9 cellular contexts compared by ENCODE assay signal in genomic region chr17:64155751-64156544, GRCh38. TPM values are rescaled to one million over a fixed set of nuclear protein-coding genes. Genes with fewer than 3 reads are reported as not detected.
A peak's percentile ranks its signal among the peaks of the same experiment; 100 is the strongest.
DNase-seq lines count a peak whose midpoint lies in the region; ATAC-seq and TF ChIP-seq lines count a peak whose summit lies in the region.
"Had no signal": no experiment of that assay in that cellular context is flagged by ENCODE, and none has a peak within 500 bp of the region (broad histone marks: within the 10 kb centered on the region; RNA-seq: fewer than 3 reads in every experiment).

No MANE protein-coding gene starts in this region.

- peaks cover 4 to 15% (median 8%) of the 10 kb centered on the region in 4 donors for H3K36me3 ChIP-seq in liver (ENCODE audit: control insufficient read depth in 4 of 4, insufficient read depth in 3 of 4, low read depth in 1 of 4, low read length in 3 of 4)

- H3K27ac Mint-ChIP-seq in stimulated activated naive B cell treated with anti-CD40 and anti-IgM and Interleukin-4, amounts not matched to agents 10 μg/mL and 1 μg/mL and 100 μg/mL, for 72 hours: peak overlapping the region; percentile 62
- H3K27ac Mint-ChIP-seq: T-helper 1 cell treated with Interleukin-12 subunit alpha and Interleukin-12 subunit beta and Interleukin-4 antibody, amounts not matched to agents 30 μg/mL and 1 μg/mL, for 36 hours had no signal

- H3K27me3 ChIP-seq in dorsolateral prefrontal cortex: no peaks in the 10 kb centered on the region
- H3K27me3 ChIP-seq in liver (ENCODE audit: control insufficient read depth in 4 of 4, insufficient read depth in 4 of 4, low read length in 3 of 4): no peaks in the 10 kb centered on the region

- intact Hi-C loops in dorsolateral prefrontal cortex (cut with DNase I): loop anchor here (1.0 to 5.0 kb wide), 2 partner anchors 46 kb away; no protein-coding TSS in a partner anchor

- DNase-seq in NCI-H2029 treated with DMSO at 0.1 percent for 48 hours (lab: John Stamatoyannopoulos, UW): peak; percentile 2
- peak in 9 of 10 donors; percentile 51 to 90 (median 85) for DNase-seq in dorsolateral prefrontal cortex
- no peak for DNase-seq in stimulated activated naive B cell treated with anti-CD40 and anti-IgM and Interleukin-4, amounts not matched to agents 10 μg/mL and 1 μg/mL and 100 μg/mL, for 72 hours
- no peak for DNase-seq in cerebellar cortex (ENCODE audit: low spot score)
- DNase-seq in HK-2 (ENCODE audit: unreplicated experiment): no peak
- no peak for DNase-seq in 8988T

- H3K4me1 ChIP-seq in liver (ENCODE audit: control insufficient read depth in 4 of 4, insufficient read depth in 4 of 4, low read length in 3 of 4): peaks cover 22 to 63% (median 51%) of the 10 kb centered on the region in 4 donors

- peak; percentile 66 to 72 for TF ChIP-seq RAD21 in liver (IDR thresholded peaks at IDR 0.05)

- H3K9me3 Mint-ChIP-seq in stimulated activated naive B cell treated with anti-CD40 and anti-IgM and Interleukin-4, amounts not matched to agents 10 μg/mL and 1 μg/mL and 100 μg/mL, for 72 hours: no peaks in the 10 kb centered on the region
- H3K9me3 Mint-ChIP-seq: T-helper 1 cell treated with Interleukin-12 subunit alpha and Interleukin-12 subunit beta and Interleukin-4 antibody, amounts not matched to agents 30 μg/mL and 1 μg/mL, for 36 hours had no signal

- H3K27ac ChIP-seq in dorsolateral prefrontal cortex: peak overlapping the region; percentile 83 to 99 (median 96)
- H3K27ac ChIP-seq in liver (ENCODE audit: low read depth in 1 of 2, low read length in 2 of 2): peak overlapping the region; percentile 72 to 81

- H3K9me3 ChIP-seq in liver (ENCODE audit: control insufficient read depth in 4 of 4, low read length in 3 of 4): no peaks in the 10 kb centered on the region

- ATAC-seq in stimulated activated naive B cell treated with anti-CD40 and anti-IgM and Interleukin-4, amounts not matched to agents 10 μg/mL and 1 μg/mL and 100 μg/mL, for 72 hours (replicated peaks): no peak
- ATAC-seq in GM18858 (IDR thresholded peaks at IDR 0.05; ENCODE audit: unreplicated experiment): no peak

- H3K36me3 Mint-ChIP-seq in stimulated activated naive B cell treated with anti-CD40 and anti-IgM and Interleukin-4, amounts not matched to agents 10 μg/mL and 1 μg/mL and 100 μg/mL, for 72 hours: peaks cover 31 to 32% of the 10 kb centered on the region in 2 donors

- no peak overlapping the region for H3K4me3 Mint-ChIP-seq in stimulated activated naive B cell treated with anti-CD40 and anti-IgM and Interleukin-4, amounts not matched to agents 10 μg/mL and 1 μg/mL and 100 μg/mL, for 72 hours
- H3K4me3 Mint-ChIP-seq: T-helper 1 cell treated with Interleukin-12 subunit alpha and Interleukin-12 subunit beta and Interleukin-4 antibody, amounts not matched to agents 30 μg/mL and 1 μg/mL, for 36 hours had no signal

- 41% methylated on average over 11 of the region's 11 CpGs for WGBS in liver

- no peaks in the 10 kb centered on the region for H3K4me1 Mint-ChIP-seq in stimulated activated naive B cell treated with anti-CD40 and anti-IgM and Interleukin-4, amounts not matched to agents 10 μg/mL and 1 μg/mL and 100 μg/mL, for 72 hours

- TF ChIP-seq CTCF in dorsolateral prefrontal cortex (IDR thresholded peaks at IDR 0.05 in 54 of 56, conservative IDR thresholded peaks at IDR 0.05 in 2 of 56; ENCODE audit: low read depth in 1 of 56, partially characterized antibody in 56 of 56): peak in 45 of 56 donors; percentile 8 to 65 (median 42)
- TF ChIP-seq CTCF in liver (IDR thresholded peaks at IDR 0.05; ENCODE audit: low read depth, low read length, missing input control): no peak

- peak overlapping the region in 28 of 59 donors; percentile 3 to 44 (median 22) for H3K4me3 ChIP-seq in dorsolateral prefrontal cortex
- H3K4me3 ChIP-seq in liver (ENCODE audit: low read depth in 1 of 3, low read length in 3 of 3): no peak overlapping the region

- H3K9ac ChIP-seq in liver (ENCODE audit: low read depth in 1 of 2, low read length in 2 of 2): peak overlapping the region in 1 of 2 donors; percentile 16

- no peaks in the 10 kb centered on the region for H3K27me3 Mint-ChIP-seq in stimulated activated naive B cell treated with anti-CD40 and anti-IgM and Interleukin-4, amounts not matched to agents 10 μg/mL and 1 μg/mL and 100 μg/mL, for 72 hours

TF ChIP-seq in liver, 16 proteins besides CTCF, POLR2A, EP300 and RAD21:
- no peak for TF ChIP-seq FOXA1 (IDR thresholded peaks at IDR 0.05)
- TF ChIP-seq TAF1 (conservative IDR thresholded peaks at IDR 0.05): peak; percentile 75
- peak; percentile 83 for TF ChIP-seq HNF4G (IDR thresholded peaks at IDR 0.05)
- TF ChIP-seq MAX (IDR thresholded peaks at IDR 0.05): peak; percentile 78
- TF ChIP-seq HNF4A (conservative IDR thresholded peaks at IDR 0.05): peak; percentile 89 to 90
- peak; percentile 86 to 87 for TF ChIP-seq RXRA (IDR thresholded peaks at IDR 0.05)
- TF ChIP-seq ZBTB33 (IDR thresholded peaks at IDR 0.05): peak; percentile 78
- TF ChIP-seq ATF3 (IDR thresholded peaks at IDR 0.05): no peak
- peak; percentile 97 for TF ChIP-seq SP1 (IDR thresholded peaks at IDR 0.05)
- peak in 1 of 2 donors; percentile 63 for TF ChIP-seq JUND (IDR thresholded peaks at IDR 0.05)
- no peak for TF ChIP-seq NR2F2 (IDR thresholded peaks at IDR 0.05)
- peak; percentile 72 for TF ChIP-seq YY1 (IDR thresholded peaks at IDR 0.05)
- TF ChIP-seq GABPA (IDR thresholded peaks at IDR 0.05 in 1 of 2, conservative IDR thresholded peaks at IDR 0.05 in 1 of 2): peak in 1 of 2 donors; percentile 8
- peak; percentile 87 for TF ChIP-seq REST (IDR thresholded peaks at IDR 0.05)
- peak; percentile 44 for TF ChIP-seq FOXA2 (IDR thresholded peaks at IDR 0.05)
- TF ChIP-seq EGR1 (IDR thresholded peaks at IDR 0.05; ENCODE audit: low read depth in 2 of 2): peak; percentile 21 to 66

RNA-seq across cellular contexts. Expression of gene ERN1, which starts 26.0 kb away (rescaled TPM):
- total RNA-seq in dorsolateral prefrontal cortex (10 to 100 TPM in 50 of 120 experiments, 1 to 10 TPM in 70; 5.1 to 20.0 (median 9.3) TPM), liver (10 to 100 TPM in 1 of 2 donors, 1 to 10 TPM in 1; 7.5 to 35.1 TPM)
- 10 to 100 TPM in 1 of 2 donors, 1 to 10 TPM in 1; 6.3 to 22.3 TPM for polyA plus RNA-seq in liver

Comparison
In these comparisons a context has a peak if more than half of its experiments do, and no peak if none do; other contexts are left out.
1. DNase-seq: peak in NCI-H2029 treated with DMSO at 0.1 percent for 48 hours (single experiment) and dorsolateral prefrontal cortex (9 of 10); none in stimulated activated naive B cell treated with anti-CD40 and anti-IgM and Interleukin-4, amounts not matched to agents 10 μg/mL and 1 μg/mL and 100 μg/mL, for 72 hours (single experiment), cerebellar cortex (single experiment), HK-2 (single experiment) and 8988T (single experiment).